Comparison of ENCODE assay signal across 7 cellular contexts in genomic region chr16:30445149-30445407, GRCh38. TPM values are rescaled to one million over a fixed set of nuclear protein-coding genes. Genes with fewer than 3 reads are reported as not detected.
A peak's percentile ranks its signal among the peaks of the same experiment; 100 is the strongest.
DNase-seq lines count a peak whose midpoint lies in the region; ATAC-seq lines count a peak whose summit lies in the region.

No MANE protein-coding gene starts in this region.

- H3K4me1 ChIP-seq in right cardiac atrium (ENCODE audit: control insufficient read depth, insufficient read depth, low read length), result peaks cover 2% of the 10 kb centered on the region

- intact Hi-C loops in right cardiac atrium (cut with DNase I), result loop anchor here (10.0 kb wide), 4 partner anchors 80 to 170 kb away; partner anchors contain the start of genes ZNF689 (in 1 of the 4), ZNF747 (in 1 of the 4) and ZNF768 (in 1 of the 4)

- H3K27ac ChIP-seq in SK-N-MC, result peak overlapping the region; percentile 94
- peak overlapping the region; percentile 93 for H3K27ac ChIP-seq in right cardiac atrium (ENCODE audit: low read length)

- 34% methylated on average over 11 of the region's 11 CpGs for WGBS in right cardiac atrium

- H3K9me3 ChIP-seq in SK-N-MC (ENCODE audit: low read depth, low read length) (no peaks in the 10 kb centered on the region), right cardiac atrium (ENCODE audit: control insufficient read depth, low read length) (no peaks in the 10 kb centered on the region)

- ATAC-seq in right cardiac atrium (no peak), HG02798 (IDR thresholded peaks at IDR 0.05; ENCODE audit: poor library complexity, unreplicated experiment) (no peak)

- DNase-seq in H7 (no peak), SK-N-MC (ENCODE audit: low read depth, low spot score) (no peak), right cardiac atrium (no peak), middle frontal gyrus (ENCODE audit: extremely low spot score, low spot score) (no peak), kidney tubule cell (ENCODE audit: low spot score) (no peak)

- H3K4me3 ChIP-seq in H7 (ENCODE audit: insufficient read depth, low read depth, low read length) (peak overlapping the region; percentile 77), SK-N-MC (peak overlapping the region; percentile 98), right cardiac atrium (ENCODE audit: low read length) (peak overlapping the region; percentile 93)

- H3K9me3 Mint-ChIP-seq in stimulated activated naive CD8-positive, alpha-beta T cell treated with anti-CD3 and anti-CD28 coated beads, Interleukin-15, Interleukin-2, amounts not matched to agents 100 ng/mL and 50 ng/mL, for 24 hours, result no peaks in the 10 kb centered on the region

- H3K27me3 Mint-ChIP-seq in stimulated activated naive CD8-positive, alpha-beta T cell treated with anti-CD3 and anti-CD28 coated beads, Interleukin-15, Interleukin-2, amounts not matched to agents 100 ng/mL and 50 ng/mL, for 24 hours, result no peaks in the 10 kb centered on the region

- peak overlapping the region; percentile 96 for H3K9ac ChIP-seq in SK-N-MC (ENCODE audit: insufficient read length)

- H3K36me3 ChIP-seq in H7 (replicated peaks; ENCODE audit: control insufficient read depth, insufficient read depth, low read length), result no peaks in the 10 kb centered on the region
- peaks cover 20% of the 10 kb centered on the region for H3K36me3 ChIP-seq in SK-N-MC (ENCODE audit: insufficient read depth, low read length)

- peak overlapping the region; percentile 85 for H3K27ac Mint-ChIP-seq in stimulated activated naive CD8-positive, alpha-beta T cell treated with anti-CD3 and anti-CD28 coated beads, Interleukin-15, Interleukin-2, amounts not matched to agents 100 ng/mL and 50 ng/mL, for 24 hours

- H3K27me3 ChIP-seq in H7 (ENCODE audit: control insufficient read depth, insufficient read depth, low read length), result no peaks in the 10 kb centered on the region
- no peaks in the 10 kb centered on the region for H3K27me3 ChIP-seq in right cardiac atrium (ENCODE audit: control insufficient read depth, insufficient read depth)

- H3K4me3 Mint-ChIP-seq in stimulated activated naive CD8-positive, alpha-beta T cell treated with anti-CD3 and anti-CD28 coated beads, Interleukin-15, Interleukin-2, amounts not matched to agents 100 ng/mL and 50 ng/mL, for 24 hours, result peak overlapping the region; percentile 94

- H3K36me3 Mint-ChIP-seq in stimulated activated naive CD8-positive, alpha-beta T cell treated with anti-CD3 and anti-CD28 coated beads, Interleukin-15, Interleukin-2, amounts not matched to agents 100 ng/mL and 50 ng/mL, for 24 hours (ENCODE audit: low read depth), result peaks cover 23% of the 10 kb centered on the region

- H3K4me1 Mint-ChIP-seq in stimulated activated naive CD8-positive, alpha-beta T cell treated with anti-CD3 and anti-CD28 coated beads, Interleukin-15, Interleukin-2, amounts not matched to agents 100 ng/mL and 50 ng/mL, for 24 hours (ENCODE audit: low read depth), result peaks cover 42% of the 10 kb centered on the region

RNA-seq across cellular contexts. Expression of gene SEPHS2, which starts 0.6 kb away (rescaled TPM):
- total RNA-seq in H7 (2014; rRNA removed; shearing (Covaris generic)), result 8.2 and 9.8 TPM in 2 replicates
- 10 to 100 TPM; 34.8 to 41.1 (median 36.4) TPM for total RNA-seq in right cardiac atrium
- polyA plus RNA-seq in right cardiac atrium, result 29.4 TPM

RNA-seq across cellular contexts. Expression of gene DCTPP1, which starts 15.2 kb away (rescaled TPM):
- total RNA-seq in H7 (2014; rRNA removed; shearing (Covaris generic)), result 56.4 and 74.2 TPM in 2 replicates
- total RNA-seq in right cardiac atrium, result 10 to 100 TPM; 26.9 to 46.2 (median 30.5) TPM
- polyA plus RNA-seq in right cardiac atrium, result 20.9 TPM

RNA-seq across cellular contexts. Expression of gene ITGAL, which starts 27.5 kb away (rescaled TPM):
- total RNA-seq in H7 (2014; rRNA removed; shearing (Covaris generic)), result 0.03 and 0.11 TPM in 2 replicates
- total RNA-seq in right cardiac atrium, result 1 to 10 TPM in 3 of 4 donors, under 1 TPM in 1; 0.82 to 4.8 (median 1.9) TPM
- 0.61 TPM for polyA plus RNA-seq in right cardiac atrium

RNA-seq across cellular contexts. Expression of gene ZNF771, which starts 37.7 kb away (rescaled TPM):
- total RNA-seq in H7 (2014; rRNA removed; shearing (Covaris generic)), result 10.6 and 13.5 TPM in 2 replicates
- total RNA-seq in right cardiac atrium, result 10 to 100 TPM in 1 of 4 donors, 1 to 10 TPM in 3; 4.4 to 11.9 (median 7.0) TPM
- 5.0 TPM for polyA plus RNA-seq in right cardiac atrium

RNA-seq across cellular contexts. Expression of gene ZNF48, which starts 49.9 kb away (rescaled TPM):
- 38.8 and 46.3 TPM in 2 replicates for total RNA-seq in H7 (2014; rRNA removed; shearing (Covaris generic))
- total RNA-seq in right cardiac atrium, result 1 to 10 TPM; 6.2 to 8.0 (median 7.5) TPM
- polyA plus RNA-seq in right cardiac atrium, result 3.6 TPM
